14 cellular contexts compared by ENCODE assay signal in the genomic region with DNA sequence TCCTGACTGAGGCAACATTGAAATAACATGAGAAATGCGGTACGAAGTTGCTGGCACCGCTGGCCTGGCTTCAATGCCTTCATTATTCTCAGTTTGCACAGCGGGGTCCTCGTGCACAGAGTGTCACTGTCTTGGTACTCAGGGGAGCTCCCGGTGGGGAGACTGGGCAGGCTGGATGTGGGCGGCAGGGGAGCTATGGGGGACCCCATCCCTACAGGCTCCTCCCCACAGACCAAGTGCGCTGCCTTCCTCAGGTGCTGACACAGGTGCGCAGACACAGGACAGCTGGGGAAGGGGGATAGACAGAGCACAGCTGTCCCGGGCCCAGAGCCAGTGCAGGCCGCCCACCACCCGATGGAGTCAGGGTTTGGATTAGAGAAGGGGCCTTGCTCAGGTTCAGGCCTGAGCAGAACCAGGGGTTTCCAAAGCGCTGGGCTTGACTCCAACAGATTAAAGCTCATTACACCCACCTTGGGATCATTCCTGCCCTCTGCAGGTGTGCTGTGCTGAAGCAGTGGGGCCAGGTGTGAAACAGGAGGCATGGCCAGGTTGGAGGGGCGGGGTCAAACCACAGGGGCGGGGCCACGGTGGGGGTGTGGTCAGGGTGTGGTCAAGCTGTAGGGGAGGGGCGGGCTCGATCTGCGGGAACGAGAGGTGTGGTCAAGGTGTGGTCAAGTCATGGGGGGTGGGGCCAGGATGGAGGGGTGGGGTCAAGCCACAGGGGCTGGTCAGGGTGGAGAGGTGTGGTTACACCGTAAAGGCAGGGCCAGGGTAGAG.
DNase-seq lines count a peak whose midpoint lies in the region; ATAC-seq and TF ChIP-seq lines count a peak whose summit lies in the region.
"Had no signal": no experiment of that assay in that cellular context is flagged by ENCODE, and none has a peak within 500 bp of the region (broad histone marks: within the 10 kb centered on the region; RNA-seq: fewer than 3 reads in every experiment).

No MANE protein-coding gene starts in this region.

- CTCF ChIA-PET in activated naive CD4-positive, alpha-beta T cell treated with anti-CD3 and anti-CD28 coated beads for 36 hours (lab: Charles Lee) = no interaction called here

- H3K4me3 Mint-ChIP-seq in natural killer cell treated with Interleukin-12 subunit alpha and Interleukin-12 subunit beta and Interleukin-15 and Interleukin-18, amount 100 ng/mL, for 72 hours = no peak overlapping the region
- H3K4me3 Mint-ChIP-seq in natural killer cell (no peak overlapping the region), type B pancreatic cell (no peak overlapping the region)
- no peak overlapping the region for H3K4me3 Mint-ChIP-seq in activated naive CD4-positive, alpha-beta T cell treated with anti-CD3 and anti-CD28 coated beads for 36 hours
- H3K4me3 Mint-ChIP-seq: activated CD8-positive, alpha-beta memory T cell treated with anti-CD3 and anti-CD28 coated beads, Interleukin-2, amount 10 ng/mL, durations not matched to agents 7 days and 5 days; activated naive CD4-positive, alpha-beta T cell treated with anti-CD3 and anti-CD28 coated beads, Interleukin-2, amount 50 U/mL, for 24 hours had no signal

- TF ChIP-seq CTCF in natural killer cell (IDR thresholded peaks at IDR 0.05) (no peak), type B pancreatic cell (conservative IDR thresholded peaks at IDR 0.05) (no peak)

- H3K27ac Mint-ChIP-seq in natural killer cell treated with Interleukin-12 subunit alpha and Interleukin-12 subunit beta and Interleukin-15 and Interleukin-18, amount 100 ng/mL, for 72 hours = no peak overlapping the region
- no peak overlapping the region for H3K27ac Mint-ChIP-seq in natural killer cell
- H3K27ac Mint-ChIP-seq in activated naive CD4-positive, alpha-beta T cell treated with anti-CD3 and anti-CD28 coated beads for 36 hours = no peak overlapping the region
- no peak overlapping the region for H3K27ac Mint-ChIP-seq in type B pancreatic cell
- H3K27ac Mint-ChIP-seq: activated CD8-positive, alpha-beta memory T cell treated with anti-CD3 and anti-CD28 coated beads, Interleukin-2, amount 10 ng/mL, durations not matched to agents 7 days and 5 days; activated naive CD4-positive, alpha-beta T cell treated with anti-CD3 and anti-CD28 coated beads, Interleukin-2, amount 50 U/mL, for 24 hours had no signal

- DNase-seq in natural killer cell treated with Interleukin-12 subunit alpha and Interleukin-12 subunit beta and Interleukin-15 and Interleukin-18, amount 100 ng/mL, for 72 hours (ENCODE audit: low spot score) = peak; percentile 39
- DNase-seq in natural killer cell (no peak), SK-MEL-5 (ENCODE audit: low read depth, low spot score) (peak; percentile 16), left colon (peak in 1 of 2 donors; percentile 61), type B pancreatic cell (ENCODE audit: extremely low spot score, unreplicated experiment) (no peak)
- no peak for DNase-seq in activated naive CD4-positive, alpha-beta T cell treated with anti-CD3 and anti-CD28 coated beads for 36 hours
- DNase-seq: activated CD8-positive, alpha-beta memory T cell treated with anti-CD3 and anti-CD28 coated beads, Interleukin-2, amount 10 ng/mL, durations not matched to agents 7 days and 5 days; NCI-H1417 treated with DMSO at 0.1 percent for 48 hours; NCI-H226; stimulated activated CD4-positive, alpha-beta T cell treated with anti-CD3 and anti-CD28 coated beads, Interleukin-12 subunit alpha, Interleukin-12 subunit beta, amount 100 ng/mL, for 4 hours; stimulated activated naive CD8-positive, alpha-beta T cell treated with anti-CD3 and anti-CD28 coated beads, Interleukin-15, Interleukin-2, amounts not matched to agents 100 U/mL and 50 U/mL, for 24 hours had no signal

- no peaks in the 10 kb centered on the region for H3K36me3 Mint-ChIP-seq in natural killer cell treated with Interleukin-12 subunit alpha and Interleukin-12 subunit beta and Interleukin-15 and Interleukin-18, amount 100 ng/mL, for 72 hours
- H3K36me3 Mint-ChIP-seq in natural killer cell (no peaks in the 10 kb centered on the region), type B pancreatic cell (no peaks in the 10 kb centered on the region)
- H3K36me3 Mint-ChIP-seq in activated naive CD4-positive, alpha-beta T cell treated with anti-CD3 and anti-CD28 coated beads for 36 hours (ENCODE audit: low read depth) = no peaks in the 10 kb centered on the region
- H3K36me3 Mint-ChIP-seq: activated CD8-positive, alpha-beta memory T cell treated with anti-CD3 and anti-CD28 coated beads, Interleukin-2, amount 10 ng/mL, durations not matched to agents 7 days and 5 days; activated naive CD4-positive, alpha-beta T cell treated with anti-CD3 and anti-CD28 coated beads, Interleukin-2, amount 50 U/mL, for 24 hours had no signal

- intact Hi-C loops in natural killer cell (cut with micrococcal nuclease) (no loop called here), left colon (cut with DNase I, micrococcal nuclease) (no loop called here)
- intact Hi-C loops in activated naive CD4-positive, alpha-beta T cell treated with anti-CD3 and anti-CD28 coated beads for 36 hours (cut with micrococcal nuclease) = no loop called here

- in situ Hi-C loops in SK-MEL-5 (cut with HindIII; ENCODE audit: low pct_unique_long_range_greater_than_20kb, low sequenced_read_pairs) = no loop called here

- no peak for ATAC-seq in natural killer cell treated with Interleukin-12 subunit alpha and Interleukin-12 subunit beta and Interleukin-15 and Interleukin-18, amount 100 ng/mL, for 72 hours
- ATAC-seq in natural killer cell (no peak), left colon (peak; percentile 40), GM19395 (IDR thresholded peaks at IDR 0.05; ENCODE audit: unreplicated experiment) (no peak), GM18858 (IDR thresholded peaks at IDR 0.05; ENCODE audit: unreplicated experiment) (no peak)

- H3K9me3 Mint-ChIP-seq in natural killer cell treated with Interleukin-12 subunit alpha and Interleukin-12 subunit beta and Interleukin-15 and Interleukin-18, amount 100 ng/mL, for 72 hours = no peaks in the 10 kb centered on the region
- no peaks in the 10 kb centered on the region for H3K9me3 Mint-ChIP-seq in natural killer cell
- no peaks in the 10 kb centered on the region for H3K9me3 Mint-ChIP-seq in activated naive CD4-positive, alpha-beta T cell treated with anti-CD3 and anti-CD28 coated beads for 36 hours
- H3K9me3 Mint-ChIP-seq in type B pancreatic cell = no peaks in the 10 kb centered on the region
- H3K9me3 Mint-ChIP-seq: activated naive CD4-positive, alpha-beta T cell treated with anti-CD3 and anti-CD28 coated beads, Interleukin-2, amount 50 U/mL, for 24 hours had no signal

- H3K4me1 Mint-ChIP-seq in natural killer cell treated with Interleukin-12 subunit alpha and Interleukin-12 subunit beta and Interleukin-15 and Interleukin-18, amount 100 ng/mL, for 72 hours (ENCODE audit: low read depth in 2 of 2) = peaks cover 7 to 8% of the 10 kb centered on the region in 2 donors
- peaks cover 6 to 8% of the 10 kb centered on the region in 2 donors for H3K4me1 Mint-ChIP-seq in natural killer cell
- H3K4me1 Mint-ChIP-seq in activated naive CD4-positive, alpha-beta T cell treated with anti-CD3 and anti-CD28 coated beads for 36 hours (ENCODE audit: low read depth) = peaks cover 9% of the 10 kb centered on the region
- H3K4me1 Mint-ChIP-seq in type B pancreatic cell (ENCODE audit: unreplicated experiment) = peaks cover 18% of the 10 kb centered on the region

- H3K27me3 Mint-ChIP-seq in natural killer cell treated with Interleukin-12 subunit alpha and Interleukin-12 subunit beta and Interleukin-15 and Interleukin-18, amount 100 ng/mL, for 72 hours = peaks cover 7 to 8% of the 10 kb centered on the region in 2 donors
- H3K27me3 Mint-ChIP-seq in natural killer cell (ENCODE audit: low read depth in 2 of 2) (peaks cover 4 to 5% of the 10 kb centered on the region in 2 donors), type B pancreatic cell (no peaks in the 10 kb centered on the region)
- peaks cover 2% of the 10 kb centered on the region for H3K27me3 Mint-ChIP-seq in activated naive CD4-positive, alpha-beta T cell treated with anti-CD3 and anti-CD28 coated beads for 36 hours (ENCODE audit: low read depth)

Comparison
In these comparisons a context has a peak if more than half of its experiments do, and no peak if none do; other contexts are left out.
1. DNase-seq: peak in natural killer cell treated with Interleukin-12 subunit alpha and Interleukin-12 subunit beta and Interleukin-15 and Interleukin-18, amount 100 ng/mL, for 72 hours (single experiment) and SK-MEL-5 (single experiment); none in natural killer cell (single experiment), activated naive CD4-positive, alpha-beta T cell treated with anti-CD3 and anti-CD28 coated beads for 36 hours (single experiment) and type B pancreatic cell (single experiment).